11 cellular contexts compared by ENCODE assay signal in genomic region chr16:73066321-73066926, GRCh38. TPM values are rescaled to one million over a fixed set of nuclear protein-coding genes. Genes with fewer than 3 reads are reported as not detected.
DNase-seq lines count a peak whose midpoint lies in the region; ATAC-seq, FAIRE-seq and TF ChIP-seq lines count a peak whose summit lies in the region.
"Had no signal": no experiment of that assay in that cellular context is flagged by ENCODE, and none has a peak within 500 bp of the region (broad histone marks: within the 10 kb centered on the region; RNA-seq: fewer than 3 reads in every experiment).

No MANE protein-coding gene starts in this region.

- TF ChIP-seq POLR2A in A549 (IDR thresholded peaks at IDR 0.05; ENCODE audit: low read length), result no peak

- H3K27ac ChIP-seq in A549, result peak overlapping the region; percentile 18 to 91; a peak in 4 of 6 replicates
- H3K27ac ChIP-seq: VCaP had no signal

- DNase-seq in A549 (ENCODE audit: low read depth in 1 of 2, low spot score in 1 of 2) (no peak), adipocyte (ENCODE audit: low read depth) (no peak), posterior vena cava (ENCODE audit: low spot score) (peak; percentile 77), anterior cingulate cortex (lab: John Stamatoyannopoulos, UW) (no peak), NCI-H1105 treated with DMSO at 0.1 percent for 48 hours (lab: John Stamatoyannopoulos, UW) (no peak), RCC 7860 (ENCODE audit: low spot score) (no peak)

- H3K9ac ChIP-seq in adipocyte (ENCODE audit: low read length), result peak overlapping the region; percentile 30
- H3K9ac ChIP-seq in iPS-15b (ENCODE audit: low read depth, low read length), result no peak overlapping the region

- intact Hi-C loops in posterior vena cava (cut with DNase I), result loop anchor here in 1 of 2 donors (10.0 kb wide), 1 partner anchor 108 kb away; no protein-coding TSS in a partner anchor

- CTCF ChIA-PET in A549 (lab: Yijun Ruan, JAX), result no interaction called here

- no peak overlapping the region for H3K4me2 ChIP-seq in A549

- ATAC-seq in A549 (no peak), HG02588 (IDR thresholded peaks at IDR 0.05; ENCODE audit: unreplicated experiment) (no peak)
- ATAC-seq: activated T-helper 17 cell treated with anti-CD3 and anti-CD28 coated beads, Interleukin-2, amount 50 U/mL, for 72 hours had no signal

- no peak for TF ChIP-seq RAD21 in A549 (conservative IDR thresholded peaks at IDR 0.05 in 1 of 2, IDR thresholded peaks at IDR 0.05 in 1 of 2)

- no peak overlapping the region for H3K4me3 ChIP-seq in A549
- peak overlapping the region; percentile 66 for H3K4me3 ChIP-seq in adipocyte (ENCODE audit: low read length)
- H3K4me3 ChIP-seq in iPS-15b (ENCODE audit: low read depth, low read length), result peak overlapping the region; percentile 46

- H3K9me3 ChIP-seq in A549 (no peaks in the 10 kb centered on the region), adipocyte (ENCODE audit: control insufficient read depth, low read length) (no peaks in the 10 kb centered on the region), iPS-15b (ENCODE audit: control insufficient read depth, insufficient read depth, low read length) (no peaks in the 10 kb centered on the region)
- H3K9me3 ChIP-seq: Peyer's patch had no signal

- H3K4me1 ChIP-seq in A549 (peaks cover 58% of the 10 kb centered on the region), adipocyte (ENCODE audit: control insufficient read depth, insufficient read depth, low read length) (peaks cover 45% of the 10 kb centered on the region), iPS-15b (ENCODE audit: control insufficient read depth, insufficient read depth, low read length) (peaks cover 19% of the 10 kb centered on the region)

- no peaks in the 10 kb centered on the region for H3K27me3 ChIP-seq in adipocyte (replicated peaks; ENCODE audit: control insufficient read depth, insufficient read depth, low read length)
- H3K27me3 ChIP-seq in iPS-15b (ENCODE audit: control insufficient read depth, insufficient read depth, low read length), result peaks cover 90% of the 10 kb centered on the region

- no peaks in the 10 kb centered on the region for H3K36me3 ChIP-seq in adipocyte (ENCODE audit: control insufficient read depth, insufficient read depth, low read length, severe bottlenecking)
- H3K36me3 ChIP-seq in iPS-15b (ENCODE audit: control insufficient read depth, insufficient read depth, low read length), result no peaks in the 10 kb centered on the region
- H3K36me3 ChIP-seq: Peyer's patch had no signal

- FAIRE-seq in A549 (lab: Jason Lieb, UNC) (no peak), RCC 7860 (lab: Jason Lieb, UNC) (no peak)

- POLR2A ChIA-PET in A549 (lab: Yijun Ruan, JAX), result no interaction called here

- TF ChIP-seq CTCF in A549 (IDR thresholded peaks at IDR 0.05), result no peak

- 95% methylated on average over 43 of the region's 49 CpGs for WGBS in A549 (ENCODE audit: missing lambda C conversion rate)

- TF ChIP-seq EP300 in A549 (IDR thresholded peaks at IDR 0.05), result no peak

TF ChIP-seq in A549, 52 proteins besides CTCF, POLR2A, EP300 and RAD21:
- TF ChIP-seq HEYL (CRISPR knock-in tag; IDR thresholded peaks at IDR 0.05), result no peak
- no peak for TF ChIP-seq MAFK (IDR thresholded peaks at IDR 0.05; ENCODE audit: partially characterized antibody)
- no peak for TF ChIP-seq HDAC2 (IDR thresholded peaks at IDR 0.05)
- no peak for TF ChIP-seq TFCP2L1 (CRISPR knock-in tag; IDR thresholded peaks at IDR 0.05)
- TF ChIP-seq E2F6 (IDR thresholded peaks at IDR 0.05; ENCODE audit: borderline replicate concordance, low read depth), result no peak
- no peak for TF ChIP-seq BCL3 (IDR thresholded peaks at IDR 0.05)
- no peak for TF ChIP-seq SREBF2 (IDR thresholded peaks at IDR 0.05)
- TF ChIP-seq RARB (CRISPR knock-in tag; IDR thresholded peaks at IDR 0.05), result no peak
- TF ChIP-seq BHLHE40 (IDR thresholded peaks at IDR 0.05; ENCODE audit: low read depth, low read length), result no peak
- TF ChIP-seq NR3C1 (IDR thresholded peaks at IDR 0.05), result no peak
- TF ChIP-seq CBX2 (IDR thresholded peaks at IDR 0.05; ENCODE audit: borderline replicate concordance, low read depth), result no peak
- TF ChIP-seq TP53 (CRISPR knock-in tag; IDR thresholded peaks at IDR 0.05), result no peak
- no peak for TF ChIP-seq SMC3 (IDR thresholded peaks at IDR 0.05)

RNA-seq across cellular contexts. Expression of gene ZFHX3, which starts 18.5 kb away (rescaled TPM):
- polyA plus RNA-seq in A549 (2011; rRNA removed) (6.5 and 11.0 TPM in 2 replicates), A549 (2017; fragmentation: RNase III; extraction: RNeasy Plus Mini Kit Qiagen cat#74134 plus additional on column Dnase treatment) (3.9 to 4.0 TPM (median 3.9 TPM) in 3 replicates)
- 2.9 and 4.0 TPM in 2 replicates for polyA plus RNA-seq in A549 (2012; cell fraction: cytosol; rRNA removed)
- polyA plus RNA-seq in A549 (2012; cell fraction: nucleus; rRNA removed), result 4.6 and 5.1 TPM in 2 replicates
- 25.9 and 28.7 TPM in 2 replicates for polyA minus RNA-seq in A549 (2011; rRNA and poly(A)+ RNA removed)
- 10 to 100 TPM; 40.8 to 43.7 TPM for total RNA-seq in posterior vena cava
